9 cellular contexts compared by ENCODE assay signal in the genomic region with DNA sequence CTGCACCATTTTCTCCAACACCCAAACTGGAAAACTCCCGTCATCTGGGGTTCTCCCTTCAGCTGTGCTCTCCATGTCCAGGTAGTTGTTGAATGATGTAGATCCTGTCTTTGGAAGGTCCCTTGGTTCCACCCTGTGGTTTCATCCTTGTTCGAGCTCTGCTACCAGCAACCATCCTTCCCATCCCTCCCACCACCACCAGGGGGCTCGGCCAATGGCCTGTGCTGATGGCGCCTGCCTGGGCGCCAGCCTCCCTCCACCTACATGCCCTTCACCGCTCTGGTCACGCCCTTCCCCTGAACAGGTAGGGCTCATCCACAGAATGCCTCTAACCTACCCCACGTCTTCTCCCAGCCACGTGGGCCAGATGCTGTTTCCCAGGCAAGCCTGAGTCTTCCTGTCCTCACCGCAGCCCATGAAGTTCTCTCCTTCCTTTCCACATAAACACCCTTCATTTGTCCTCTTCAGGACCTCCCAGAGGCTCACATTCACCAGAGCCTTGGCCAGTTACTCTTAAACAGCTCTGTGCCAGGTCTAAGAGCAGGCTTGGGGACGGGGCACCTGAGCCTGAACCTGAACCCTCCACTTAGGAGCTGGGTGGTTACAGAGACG.
A peak's percentile ranks its signal among the peaks of the same experiment; 100 is the strongest.
DNase-seq lines count a peak whose midpoint lies in the region; ATAC-seq and TF ChIP-seq lines count a peak whose summit lies in the region.
"Had no signal": no experiment of that assay in that cellular context is flagged by ENCODE, and none has a peak within 500 bp of the region (broad histone marks: within the 10 kb centered on the region; RNA-seq: fewer than 3 reads in every experiment).

No MANE protein-coding gene starts in this region.

- ATAC-seq in SK-N-SH treated with all-trans-retinoic acid at 6 μM for 48 hours, result peak; percentile 86
- no peak for ATAC-seq in stimulated activated memory B cell treated with anti-CD40 and anti-IgM and Interleukin-4, amounts not matched to agents 10 μg/mL and 1 μg/mL and 100 μg/mL, for 72 hours
- ATAC-seq in GM21723 (IDR thresholded peaks at IDR 0.05; ENCODE audit: unreplicated experiment), result no peak
- no peak for ATAC-seq in GM21526 (IDR thresholded peaks at IDR 0.05; ENCODE audit: low FRiP score, unreplicated experiment)
- ATAC-seq: left lung had no signal

- peak; percentile 39 for DNase-seq in NCI-H82 (lab: John Stamatoyannopoulos, UW)
- no peak for DNase-seq in NCI-H82 treated with DMSO at 0.1 percent for 48 hours (lab: John Stamatoyannopoulos, UW; ENCODE audit: unreplicated experiment)
- no peak for DNase-seq in fibroblast of pulmonary artery (ENCODE audit: low read depth)
- no peak for DNase-seq in NCI-H2227 (lab: John Stamatoyannopoulos, UW; ENCODE audit: unreplicated experiment)

- peak; percentile 45 for TF ChIP-seq CTCF in fibroblast of pulmonary artery (IDR thresholded peaks at IDR 0.05; ENCODE audit: low read length, missing control alignments)

- H3K4me1 Mint-ChIP-seq in stimulated activated memory B cell treated with anti-CD40 and anti-IgM and Interleukin-4, amounts not matched to agents 10 μg/mL and 1 μg/mL and 100 μg/mL, for 72 hours, result peaks cover 89% of the 10 kb centered on the region

- no peaks in the 10 kb centered on the region for H3K27me3 Mint-ChIP-seq in stimulated activated memory B cell treated with anti-CD40 and anti-IgM and Interleukin-4, amounts not matched to agents 10 μg/mL and 1 μg/mL and 100 μg/mL, for 72 hours

- no peak overlapping the region for H3K4me3 ChIP-seq in fibroblast of pulmonary artery (replicated peaks; ENCODE audit: low read depth, low read length)
- H3K4me3 ChIP-seq: left lung had no signal

- peak overlapping the region; percentile 3 for H3K4me3 Mint-ChIP-seq in stimulated activated memory B cell treated with anti-CD40 and anti-IgM and Interleukin-4, amounts not matched to agents 10 μg/mL and 1 μg/mL and 100 μg/mL, for 72 hours

- H3K9me3 Mint-ChIP-seq in stimulated activated memory B cell treated with anti-CD40 and anti-IgM and Interleukin-4, amounts not matched to agents 10 μg/mL and 1 μg/mL and 100 μg/mL, for 72 hours, result no peaks in the 10 kb centered on the region

- no peaks in the 10 kb centered on the region for H3K36me3 Mint-ChIP-seq in stimulated activated memory B cell treated with anti-CD40 and anti-IgM and Interleukin-4, amounts not matched to agents 10 μg/mL and 1 μg/mL and 100 μg/mL, for 72 hours

- peak overlapping the region; percentile 87 for H3K27ac Mint-ChIP-seq in stimulated activated memory B cell treated with anti-CD40 and anti-IgM and Interleukin-4, amounts not matched to agents 10 μg/mL and 1 μg/mL and 100 μg/mL, for 72 hours

TF ChIP-seq in SK-N-SH treated with all-trans-retinoic acid at 6 μM for 48 hours, 23 proteins besides CTCF, POLR2A, EP300 and RAD21:
- TF ChIP-seq CREB5 (CRISPR knock-in tag; IDR thresholded peaks at IDR 0.05; ENCODE audit: low read depth) (no peak), ZFP3 (CRISPR knock-in tag; IDR thresholded peaks at IDR 0.05) (no peak), OSR1 (CRISPR knock-in tag; IDR thresholded peaks at IDR 0.05) (no peak), ISL1 (CRISPR knock-in tag; IDR thresholded peaks at IDR 0.05) (no peak), ZNF8 (CRISPR knock-in tag; IDR thresholded peaks at IDR 0.05) (no peak), ZNF70 (CRISPR knock-in tag; IDR thresholded peaks at IDR 0.05) (no peak), CSDC2 (CRISPR knock-in tag; IDR thresholded peaks at IDR 0.05) (no peak), ZC3H10 (CRISPR knock-in tag; IDR thresholded peaks at IDR 0.05) (no peak), GLIS3 (CRISPR knock-in tag; IDR thresholded peaks at IDR 0.05) (no peak), TCF4 (CRISPR knock-in tag; IDR thresholded peaks at IDR 0.05; ENCODE audit: borderline replicate concordance) (no peak), PPARA (CRISPR knock-in tag; IDR thresholded peaks at IDR 0.05; ENCODE audit: borderline replicate concordance) (no peak), TSHZ2 (CRISPR knock-in tag; IDR thresholded peaks at IDR 0.05) (no peak), SNAI2 (CRISPR knock-in tag; IDR thresholded peaks at IDR 0.05) (no peak), TOX (CRISPR knock-in tag; IDR thresholded peaks at IDR 0.05; ENCODE audit: borderline replicate concordance) (no peak), ZNF565 (CRISPR knock-in tag; conservative IDR thresholded peaks at IDR 0.05; ENCODE audit: low read depth) (no peak), ARNTL (CRISPR knock-in tag; IDR thresholded peaks at IDR 0.05; ENCODE audit: borderline replicate concordance, low read depth) (no peak), CSRNP3 (CRISPR knock-in tag; IDR thresholded peaks at IDR 0.05) (no peak), BACH2 (CRISPR knock-in tag; IDR thresholded peaks at IDR 0.05; ENCODE audit: borderline replicate concordance) (no peak), RARB (CRISPR knock-in tag; IDR thresholded peaks at IDR 0.05) (no peak)
- TF ChIP-seq, protein P1, sequence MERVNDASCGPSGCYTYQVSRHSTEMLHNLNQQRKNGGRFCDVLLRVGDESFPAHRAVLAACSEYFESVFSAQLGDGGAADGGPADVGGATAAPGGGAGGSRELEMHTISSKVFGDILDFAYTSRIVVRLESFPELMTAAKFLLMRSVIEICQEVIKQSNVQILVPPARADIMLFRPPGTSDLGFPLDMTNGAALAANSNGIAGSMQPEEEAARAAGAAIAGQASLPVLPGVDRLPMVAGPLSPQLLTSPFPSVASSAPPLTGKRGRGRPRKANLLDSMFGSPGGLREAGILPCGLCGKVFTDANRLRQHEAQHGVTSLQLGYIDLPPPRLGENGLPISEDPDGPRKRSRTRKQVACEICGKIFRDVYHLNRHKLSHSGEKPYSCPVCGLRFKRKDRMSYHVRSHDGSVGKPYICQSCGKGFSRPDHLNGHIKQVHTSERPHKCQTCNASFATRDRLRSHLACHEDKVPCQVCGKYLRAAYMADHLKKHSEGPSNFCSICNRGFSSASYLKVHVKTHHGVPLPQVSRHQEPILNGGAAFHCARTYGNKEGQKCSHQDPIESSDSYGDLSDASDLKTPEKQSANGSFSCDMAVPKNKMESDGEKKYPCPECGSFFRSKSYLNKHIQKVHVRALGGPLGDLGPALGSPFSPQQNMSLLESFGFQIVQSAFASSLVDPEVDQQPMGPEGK (CRISPR knock-in tag; IDR thresholded peaks at IDR 0.05; ENCODE audit: borderline replicate concordance), result no peak
TF ChIP-seq in SK-N-SH treated with all-trans-retinoic acid at 6 μM for 48 hours: peak in this region for 0.
